Comparison of ENCODE assay signal across 2 cellular contexts in the genomic region with DNA sequence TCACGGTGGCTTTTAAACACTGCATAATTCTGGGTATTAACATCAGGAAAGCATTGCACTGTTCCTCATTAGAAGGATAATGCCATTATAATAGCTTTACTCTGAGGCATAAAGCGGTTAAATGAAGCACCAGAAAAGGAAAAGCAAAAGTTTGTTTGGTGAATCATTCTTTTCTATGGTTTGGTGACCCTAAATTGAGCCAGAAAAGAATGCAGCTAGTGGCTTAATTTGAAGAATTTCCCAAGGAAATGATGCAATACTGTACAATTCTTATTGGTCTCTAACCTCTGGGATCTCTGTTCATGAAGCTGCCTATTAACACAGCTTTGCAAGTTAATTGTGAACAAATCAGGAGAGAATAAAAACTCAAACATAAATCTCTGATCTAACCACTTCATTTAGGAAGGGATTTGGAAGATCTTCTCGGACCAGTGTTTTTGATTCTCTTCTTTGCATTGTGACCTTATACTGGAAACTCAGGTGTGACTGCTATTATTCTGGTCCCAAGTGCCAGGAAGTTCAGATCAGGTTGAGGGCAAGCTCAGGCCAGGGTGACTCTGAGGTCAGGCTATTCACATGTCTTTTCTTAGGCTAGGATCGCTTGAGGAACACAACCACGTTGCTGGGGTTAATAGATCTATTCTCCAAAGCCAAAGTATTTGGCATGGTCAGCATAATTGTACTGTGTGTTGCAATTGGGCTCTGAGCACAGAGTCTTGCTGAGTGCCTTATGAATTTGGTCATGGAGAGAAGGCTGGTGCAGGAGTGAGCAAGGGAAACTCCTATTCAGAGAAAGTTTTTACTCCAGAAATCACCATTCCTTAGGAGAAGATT.
TF ChIP-seq lines count a peak whose summit lies in the region.

No MANE protein-coding gene starts in this region.

TF ChIP-seq in HEK293, 187 proteins besides CTCF, POLR2A, EP300 and RAD21 (continued from another document):
- TF ChIP-seq, protein P1, sequence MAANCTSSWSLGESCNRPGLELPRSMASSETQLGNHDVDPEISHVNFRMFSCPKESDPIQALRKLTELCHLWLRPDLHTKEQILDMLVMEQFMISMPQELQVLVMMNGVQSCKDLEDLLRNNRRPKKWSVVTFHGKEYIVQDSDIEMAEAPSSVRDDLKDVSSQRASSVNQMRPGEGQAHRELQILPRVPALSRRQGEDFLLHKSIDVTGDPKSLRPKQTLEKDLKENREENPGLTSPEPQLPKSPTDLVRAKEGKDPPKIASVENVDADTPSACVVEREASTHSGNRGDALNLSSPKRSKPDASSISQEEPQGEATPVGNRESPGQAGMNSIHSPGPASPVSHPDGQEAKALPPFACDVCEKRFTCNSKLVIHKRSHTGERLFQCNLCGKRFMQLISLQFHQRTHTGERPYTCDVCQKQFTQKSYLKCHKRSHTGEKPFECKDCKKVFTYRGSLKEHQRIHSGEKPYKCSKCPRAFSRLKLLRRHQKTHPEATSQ (tag by site-specific recombination; IDR thresholded peaks at IDR 0.05), result no peak
- TF ChIP-seq, protein P2, sequence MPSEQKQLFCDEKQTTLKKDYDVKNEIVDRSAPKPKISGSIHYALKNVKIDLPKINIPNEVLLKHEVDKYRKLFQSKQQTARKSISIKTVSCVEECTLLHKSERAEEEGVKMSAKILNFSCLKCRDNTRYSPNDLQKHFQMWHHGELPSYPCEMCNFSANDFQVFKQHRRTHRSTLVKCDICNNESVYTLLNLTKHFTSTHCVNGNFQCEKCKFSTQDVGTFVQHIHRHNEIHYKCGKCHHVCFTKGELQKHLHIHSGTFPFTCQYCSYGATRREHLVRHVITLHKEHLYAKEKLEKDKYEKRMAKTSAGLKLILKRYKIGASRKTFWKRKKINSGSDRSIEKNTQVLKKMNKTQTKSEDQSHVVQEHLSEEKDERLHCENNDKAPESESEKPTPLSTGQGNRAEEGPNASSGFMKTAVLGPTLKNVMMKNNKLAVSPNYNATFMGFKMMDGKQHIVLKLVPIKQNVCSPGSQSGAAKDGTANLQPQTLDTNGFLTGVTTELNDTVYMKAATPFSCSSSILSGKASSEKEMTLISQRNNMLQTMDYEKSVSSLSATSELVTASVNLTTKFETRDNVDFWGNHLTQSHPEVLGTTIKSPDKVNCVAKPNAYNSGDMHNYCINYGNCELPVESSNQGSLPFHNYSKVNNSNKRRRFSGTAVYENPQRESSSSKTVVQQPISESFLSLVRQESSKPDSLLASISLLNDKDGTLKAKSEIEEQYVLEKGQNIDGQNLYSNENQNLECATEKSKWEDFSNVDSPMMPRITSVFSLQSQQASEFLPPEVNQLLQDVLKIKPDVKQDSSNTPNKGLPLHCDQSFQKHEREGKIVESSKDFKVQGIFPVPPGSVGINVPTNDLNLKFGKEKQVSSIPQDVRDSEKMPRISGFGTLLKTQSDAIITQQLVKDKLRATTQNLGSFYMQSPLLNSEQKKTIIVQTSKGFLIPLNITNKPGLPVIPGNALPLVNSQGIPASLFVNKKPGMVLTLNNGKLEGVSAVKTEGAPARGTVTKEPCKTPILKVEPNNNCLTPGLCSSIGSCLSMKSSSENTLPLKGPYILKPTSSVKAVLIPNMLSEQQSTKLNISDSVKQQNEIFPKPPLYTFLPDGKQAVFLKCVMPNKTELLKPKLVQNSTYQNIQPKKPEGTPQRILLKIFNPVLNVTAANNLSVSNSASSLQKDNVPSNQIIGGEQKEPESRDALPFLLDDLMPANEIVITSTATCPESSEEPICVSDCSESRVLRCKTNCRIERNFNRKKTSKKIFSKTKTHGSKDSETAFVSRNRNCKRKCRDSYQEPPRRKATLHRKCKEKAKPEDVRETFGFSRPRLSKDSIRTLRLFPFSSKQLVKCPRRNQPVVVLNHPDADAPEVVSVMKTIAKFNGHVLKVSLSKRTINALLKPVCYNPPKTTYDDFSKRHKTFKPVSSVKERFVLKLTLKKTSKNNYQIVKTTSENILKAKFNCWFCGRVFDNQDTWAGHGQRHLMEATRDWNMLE (tag by site-specific recombination; conservative IDR thresholded peaks at IDR 0.05; ENCODE audit: low read depth), result 0 out of 2 replicates have a peak, but pooled peaks have one; percentile 29
- TF ChIP-seq ZNF629 (tag by site-specific recombination; IDR thresholded peaks at IDR 0.05) (no peak), ZNF549 (tag by site-specific recombination; IDR thresholded peaks at IDR 0.05) (no peak), ZNF623 (tag by site-specific recombination; IDR thresholded peaks at IDR 0.05) (no peak), ZBTB17 (tag by site-specific recombination; IDR thresholded peaks at IDR 0.05) (peak; percentile 37; the same call in 1 of the 2 replicates), ZNF677 (tag by site-specific recombination; IDR thresholded peaks at IDR 0.05) (peak; percentile 75; the same call in 1 of the 2 replicates), ZNF660 (tag by site-specific recombination; IDR thresholded peaks at IDR 0.05) (no peak), ZNF341 (tag by site-specific recombination; IDR thresholded peaks at IDR 0.05; ENCODE audit: low read depth) (no peak), ZNF488 (tag by site-specific recombination; IDR thresholded peaks at IDR 0.05) (no peak), ZNF654 (tag by site-specific recombination; IDR thresholded peaks at IDR 0.05; ENCODE audit: low read depth) (no peak), ZNF768 (tag by site-specific recombination; IDR thresholded peaks at IDR 0.05) (no peak)
- TF ChIP-seq, protein P3, sequence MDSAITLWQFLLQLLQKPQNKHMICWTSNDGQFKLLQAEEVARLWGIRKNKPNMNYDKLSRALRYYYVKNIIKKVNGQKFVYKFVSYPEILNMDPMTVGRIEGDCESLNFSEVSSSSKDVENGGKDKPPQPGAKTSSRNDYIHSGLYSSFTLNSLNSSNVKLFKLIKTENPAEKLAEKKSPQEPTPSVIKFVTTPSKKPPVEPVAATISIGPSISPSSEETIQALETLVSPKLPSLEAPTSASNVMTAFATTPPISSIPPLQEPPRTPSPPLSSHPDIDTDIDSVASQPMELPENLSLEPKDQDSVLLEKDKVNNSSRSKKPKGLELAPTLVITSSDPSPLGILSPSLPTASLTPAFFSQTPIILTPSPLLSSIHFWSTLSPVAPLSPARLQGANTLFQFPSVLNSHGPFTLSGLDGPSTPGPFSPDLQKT (IDR thresholded peaks at IDR 0.05; ENCODE audit: borderline replicate concordance, low read depth, low read length), result no peak
TF ChIP-seq in HEK293: peak in this region for 3.

TF ChIP-seq in SK-N-SH, 30 proteins besides CTCF, POLR2A, EP300 and RAD21 (continued from another document):
- TF ChIP-seq ZBTB33 (IDR thresholded peaks at IDR 0.05; ENCODE audit: borderline replicate concordance, low read depth), result no peak
- TF ChIP-seq ELF1 (IDR thresholded peaks at IDR 0.05), result no peak
- TF ChIP-seq YY1 (IDR thresholded peaks at IDR 0.05; ENCODE audit: low read depth), result no peak
- TF ChIP-seq REST (IDR thresholded peaks at IDR 0.05; ENCODE audit: low read depth, low read length), result no peak
- peak; percentile 18; the same call in 1 of the 2 replicates for TF ChIP-seq POLR2AphosphoS5 (IDR thresholded peaks at IDR 0.05; ENCODE audit: low read depth, low read length)
- TF ChIP-seq FOSL2 (IDR thresholded peaks at IDR 0.05; ENCODE audit: borderline replicate concordance, low read depth), result peak; percentile 77; the same call in 1 of the 2 replicates
- TF ChIP-seq, protein P4, sequence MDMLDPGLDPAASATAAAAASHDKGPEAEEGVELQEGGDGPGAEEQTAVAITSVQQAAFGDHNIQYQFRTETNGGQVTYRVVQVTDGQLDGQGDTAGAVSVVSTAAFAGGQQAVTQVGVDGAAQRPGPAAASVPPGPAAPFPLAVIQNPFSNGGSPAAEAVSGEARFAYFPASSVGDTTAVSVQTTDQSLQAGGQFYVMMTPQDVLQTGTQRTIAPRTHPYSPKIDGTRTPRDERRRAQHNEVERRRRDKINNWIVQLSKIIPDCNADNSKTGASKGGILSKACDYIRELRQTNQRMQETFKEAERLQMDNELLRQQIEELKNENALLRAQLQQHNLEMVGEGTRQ (IDR thresholded peaks at IDR 0.05; ENCODE audit: borderline replicate concordance, low read depth, low read length), result no peak
- TF ChIP-seq RFX5 (IDR thresholded peaks at IDR 0.05; ENCODE audit: low read length), result no peak
- no peak for TF ChIP-seq USF1 (IDR thresholded peaks at IDR 0.05; ENCODE audit: borderline replicate concordance, low read depth)
- no peak for TF ChIP-seq MXI1 (IDR thresholded peaks at IDR 0.05; ENCODE audit: low read depth, low read length)
- no peak for TF ChIP-seq MAX (IDR thresholded peaks at IDR 0.05; ENCODE audit: low read depth)
- no peak for TF ChIP-seq SMC3 (IDR thresholded peaks at IDR 0.05; ENCODE audit: low read depth, low read length)
- peak; percentile 69; the same call in 1 of the 2 replicates for TF ChIP-seq TEAD4 (IDR thresholded peaks at IDR 0.05; ENCODE audit: borderline replicate concordance, insufficient read depth)
- TF ChIP-seq MEF2A (IDR thresholded peaks at IDR 0.05; ENCODE audit: borderline replicate concordance, low read depth), result no peak; the same call in 1 of the 2 replicates
- no peak for TF ChIP-seq IRF3 (IDR thresholded peaks at IDR 0.05; ENCODE audit: low read depth, low read length)
- peak; percentile 86; the same call in 1 of the 2 replicates for TF ChIP-seq RXRA (IDR thresholded peaks at IDR 0.05; ENCODE audit: borderline replicate concordance, low read depth)
- no peak for TF ChIP-seq SIN3A (IDR thresholded peaks at IDR 0.05; ENCODE audit: borderline replicate concordance, low read depth, low read length)
- 0 out of 2 replicates have a peak, but pooled peaks have one; percentile 5 for TF ChIP-seq FOXM1 (IDR thresholded peaks at IDR 0.05; ENCODE audit: low read depth)
- TF ChIP-seq CHD2 (IDR thresholded peaks at IDR 0.05; ENCODE audit: low read length, partially characterized antibody), result no peak
- no peak for TF ChIP-seq RCOR1 (IDR thresholded peaks at IDR 0.05; ENCODE audit: low read length)
